In the genomic region with DNA sequence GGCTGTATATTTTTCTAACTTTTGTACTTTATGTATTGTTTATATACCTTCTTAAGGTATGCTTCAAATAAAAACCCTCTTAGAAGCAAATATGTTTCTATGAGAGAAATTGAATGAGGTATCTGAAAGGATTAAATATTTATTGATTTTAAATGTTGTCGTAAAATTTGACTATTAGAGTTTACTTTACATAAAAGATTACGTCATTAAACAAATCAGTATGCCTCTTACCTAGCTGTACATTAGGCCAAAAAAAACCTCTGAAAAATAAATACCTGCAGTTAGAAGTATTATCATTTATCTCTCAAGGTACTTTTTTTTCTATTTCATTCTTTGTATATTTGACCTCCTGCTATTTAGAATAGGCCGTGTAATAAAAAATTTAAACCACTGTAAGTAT, we compare ENCODE assay signal across 10 cellular contexts.
"Had no signal": no experiment of that assay in that cellular context is flagged by ENCODE, and none has a peak within 500 bp of the region (broad histone marks: within the 10 kb centered on the region; RNA-seq: fewer than 3 reads in every experiment).

No MANE protein-coding gene starts in this region.

- H3K9me3 ChIP-seq: HAP-1 had no signal

- FAIRE-seq: HTR-8/SVneo had no signal

- H2AFZ ChIP-seq: GM23248 had no signal

- DNase-seq: GM23248, GOT3, H7, Karpas-422, KBM-7 had no signal

- H3K9ac ChIP-seq: GM23248, KMS-11 had no signal

- H3K36me3 ChIP-seq: HAP-1 had no signal

- H3K4me3 ChIP-seq: GM23248, HAP-1 had no signal

- ATAC-seq: HCT116 had no signal

- H3K27ac ChIP-seq: GM23248, HL-60, KMS-11 had no signal

- H3K4me2 ChIP-seq: KMS-11 had no signal
